In genomic region chr9:106677374-106677773, GRCh38 we compare ENCODE assay signal across 16 cellular contexts.
DNase-seq lines count a peak whose midpoint lies in the region; TF ChIP-seq lines count a peak whose summit lies in the region.
"Had no signal": no experiment of that assay in that cellular context is flagged by ENCODE, and none has a peak within 500 bp of the region (broad histone marks: within the 10 kb centered on the region; RNA-seq: fewer than 3 reads in every experiment).

No MANE protein-coding gene starts in this region.

- H3K27me3 ChIP-seq in HUES64 (ENCODE audit: insufficient read depth, low read length) (no peaks in the 10 kb centered on the region), endodermal cell (ENCODE audit: control insufficient read depth, insufficient read depth, low read length, poor library complexity, severe bottlenecking) (no peaks in the 10 kb centered on the region), parathyroid adenoma (ENCODE audit: control insufficient read depth, insufficient read depth, low read length) (no peaks in the 10 kb centered on the region)

- peak overlapping the region; percentile 15 for H3K4me2 ChIP-seq in parathyroid adenoma (ENCODE audit: low read length)
- H3K4me2 ChIP-seq: KMS-11 had no signal

- WGBS in HUES64, result 89% methylated on average over 5 of the region's 5 CpGs
- WGBS in endodermal cell (ENCODE audit: insufficient coverage in 1 of 2, insufficient read length in 1 of 2), 2 experiments, result 90 to 91% methylated on average over 3 to 5 of the region's 5 CpGs

- H3K9me3 ChIP-seq in HUES64 (ENCODE audit: insufficient read depth, low read depth, low read length) (no peaks in the 10 kb centered on the region), endodermal cell (ENCODE audit: control insufficient read depth, low read length) (no peaks in the 10 kb centered on the region), parathyroid adenoma (ENCODE audit: control insufficient read depth, low read length) (no peaks in the 10 kb centered on the region)
- H3K9me3 ChIP-seq: Caco-2, HAP-1 had no signal

- H3K9me3 Mint-ChIP-seq in endodermal cell, result no peaks in the 10 kb centered on the region

- TF ChIP-seq CTCF in endodermal cell (conservative IDR thresholded peaks at IDR 0.05) (no peak), parathyroid adenoma (IDR thresholded peaks at IDR 0.05) (no peak)

- DNase-seq in endodermal cell (peak; percentile 51), NCI-H2227 treated with DMSO at 0.1 percent for 48 hours (lab: John Stamatoyannopoulos, UW) (no peak), pons (ENCODE audit: low spot score) (no peak), DMS53 (lab: John Stamatoyannopoulos, UW) (no peak)
- DNase-seq: AML-193; Caco-2; CD4-positive, alpha-beta T cell; DMS79; GF-D8; GOT3 had no signal

- H3K36me3 ChIP-seq in HUES64 (ENCODE audit: insufficient read depth, low read length), result no peaks in the 10 kb centered on the region
- no peaks in the 10 kb centered on the region for H3K36me3 ChIP-seq in endodermal cell (ENCODE audit: control insufficient read depth, insufficient read depth, low read length)
- no peaks in the 10 kb centered on the region for H3K36me3 ChIP-seq in parathyroid adenoma (ENCODE audit: control insufficient read depth, insufficient read depth, low read length)
- H3K36me3 ChIP-seq: HAP-1 had no signal

- H3K27ac Mint-ChIP-seq in endodermal cell, result no peak overlapping the region
- H3K27ac Mint-ChIP-seq: CD4-positive, alpha-beta T cell had no signal

- H2AFZ ChIP-seq in parathyroid adenoma, result no peak overlapping the region

- no peaks in the 10 kb centered on the region for H3K27me3 Mint-ChIP-seq in endodermal cell (ENCODE audit: insufficient read depth)
- H3K27me3 Mint-ChIP-seq: CD4-positive, alpha-beta T cell had no signal

- H3K4me1 ChIP-seq in HUES64 (ENCODE audit: insufficient read depth, low read length) (peaks cover 22% of the 10 kb centered on the region), endodermal cell (ENCODE audit: control insufficient read depth, insufficient read depth, low read length) (no peaks in the 10 kb centered on the region), parathyroid adenoma (peaks cover 2% of the 10 kb centered on the region)
- H3K4me1 ChIP-seq: HAP-1 had no signal

- H3K4me1 Mint-ChIP-seq in endodermal cell, result peaks cover 12% of the 10 kb centered on the region

- H3K36me3 Mint-ChIP-seq in endodermal cell (ENCODE audit: low read depth), result no peaks in the 10 kb centered on the region

- H3K4me3 Mint-ChIP-seq in endodermal cell, result no peak overlapping the region
- H3K4me3 Mint-ChIP-seq: CD4-positive, alpha-beta T cell had no signal

- H3K9ac ChIP-seq in HUES64 (ENCODE audit: low read depth, low read length) (no peak overlapping the region), endodermal cell (ENCODE audit: extremely low read depth, low read length, poor library complexity, severe bottlenecking) (no peak overlapping the region), parathyroid adenoma (no peak overlapping the region)
- H3K9ac ChIP-seq: KMS-11 had no signal

- H3K79me2 ChIP-seq in parathyroid adenoma, result no peaks in the 10 kb centered on the region

- H3K4me3 ChIP-seq in HUES64 (ENCODE audit: low read length) (no peak overlapping the region), endodermal cell (ENCODE audit: low read length) (no peak overlapping the region), parathyroid adenoma (ENCODE audit: low read depth, low read length) (no peak overlapping the region)
- H3K4me3 ChIP-seq: HAP-1 had no signal

- H3K27ac ChIP-seq in HUES64 (ENCODE audit: low read depth, low read length), result peak overlapping the region; percentile 29; the same call in 1 of the 2 replicates
- H3K27ac ChIP-seq in endodermal cell (ENCODE audit: low read depth, low read length), result no peak overlapping the region
- H3K27ac ChIP-seq in parathyroid adenoma, result no peak overlapping the region
- H3K27ac ChIP-seq: C4-2B, HL-60, KMS-11 had no signal
